ENCODE assay signal across 13 cellular contexts in the genomic region with DNA sequence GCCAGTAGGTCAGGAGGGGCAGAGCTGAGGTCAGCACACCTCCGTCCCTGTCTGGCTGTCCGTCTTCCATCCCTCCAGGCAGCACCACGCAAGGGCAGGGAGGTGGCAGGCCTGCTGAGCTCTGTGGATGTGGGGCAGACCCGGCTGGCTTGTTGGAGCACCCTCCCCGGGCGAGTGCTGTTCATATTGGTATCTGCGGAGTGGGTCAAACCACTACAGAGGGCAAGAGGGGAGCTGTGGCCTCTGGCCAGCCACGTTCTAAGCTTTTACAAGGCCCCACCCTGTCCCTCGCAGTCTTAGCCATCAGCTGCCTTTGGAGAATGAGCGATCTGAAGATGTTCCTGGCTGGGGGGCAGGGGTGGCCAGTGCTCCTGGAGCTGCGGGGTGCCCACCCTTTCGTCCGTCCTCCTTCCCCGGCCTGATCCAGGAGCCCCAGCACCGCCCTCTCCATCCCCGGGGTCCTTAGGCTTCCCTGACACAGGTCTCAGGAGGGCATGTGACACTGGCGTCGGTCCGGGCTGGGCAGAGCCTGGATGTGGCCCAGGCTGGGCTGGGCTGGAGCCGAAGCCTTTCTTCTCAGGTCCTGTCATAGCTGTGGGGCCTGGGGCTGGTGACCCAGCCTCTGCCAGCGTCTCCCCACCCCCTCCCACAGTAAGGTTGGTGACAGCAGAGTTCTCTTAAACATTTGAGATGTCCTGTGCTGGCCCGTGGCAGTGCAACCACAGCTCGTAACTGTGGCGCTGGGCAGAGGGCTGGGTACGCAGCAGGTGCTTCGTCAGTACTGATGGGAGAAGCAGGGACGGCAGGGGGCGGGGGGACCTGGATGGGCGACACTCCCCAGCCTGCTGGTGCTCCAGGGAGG. TPM values are rescaled to one million over a fixed set of nuclear protein-coding genes. Genes with fewer than 3 reads are reported as not detected.
DNase-seq lines count a peak whose midpoint lies in the region; ATAC-seq and TF ChIP-seq lines count a peak whose summit lies in the region.
"Had no signal": no experiment of that assay in that cellular context is flagged by ENCODE, and none has a peak within 500 bp of the region (broad histone marks: within the 10 kb centered on the region; RNA-seq: fewer than 3 reads in every experiment).

No MANE protein-coding gene starts in this region.

- H3K9me3 Mint-ChIP-seq in CD14-positive monocyte (no peaks in the 10 kb centered on the region), memory B cell (no peaks in the 10 kb centered on the region)
- no peaks in the 10 kb centered on the region for H3K9me3 Mint-ChIP-seq in stimulated activated naive CD8-positive, alpha-beta T cell treated with anti-CD3 and anti-CD28 coated beads, Interleukin-15, amount 100 ng/mL, for 72 hours

- no peak overlapping the region for H3K4me3 ChIP-seq in body of pancreas

- H3K27ac ChIP-seq in cingulate gyrus (ENCODE audit: low read depth, low read length): peak overlapping the region; percentile 10
- no peak overlapping the region for H3K27ac ChIP-seq in body of pancreas
- H3K27ac ChIP-seq: parathyroid adenoma had no signal

- H3K4me1 ChIP-seq in body of pancreas: peaks cover 14% of the 10 kb centered on the region
- H3K4me1 ChIP-seq: parathyroid adenoma had no signal

- TF ChIP-seq POLR2A in body of pancreas (IDR thresholded peaks at IDR 0.05): no peak

- no peak for DNase-seq in CD14-positive monocyte (ENCODE audit: low spot score)
- peak; percentile 25 for DNase-seq in HT-29 (ENCODE audit: low spot score)
- DNase-seq in memory B cell (ENCODE audit: low spot score in 2 of 2): no peak
- no peak for DNase-seq in stimulated activated naive CD8-positive, alpha-beta T cell treated with anti-CD3 and anti-CD28 coated beads, Interleukin-15, amount 100 ng/mL, for 72 hours
- DNase-seq in body of pancreas: no peak
- DNase-seq: EL; glutamatergic neuron; stimulated activated CD4-positive, alpha-beta T cell treated with anti-CD3 and anti-CD28 coated beads, Interleukin-2, amount 100 ng/mL, for 48 hours; stimulated activated naive CD4-positive, alpha-beta T cell treated with Interleukin-2 at 50 U/mL for 16 hours had no signal

- intact Hi-C loops in CD14-positive monocyte (cut with micrococcal nuclease) (no loop called here), body of pancreas (cut with DNase I) (no loop called here)

- WGBS in body of pancreas, 2 donors: 74 to 76% methylated on average over 5 to 26 of the region's 29 CpGs

- peaks cover 62% of the 10 kb centered on the region for H3K4me1 Mint-ChIP-seq in CD14-positive monocyte
- H3K4me1 Mint-ChIP-seq in memory B cell: peaks cover 44% of the 10 kb centered on the region
- peaks cover 71% of the 10 kb centered on the region for H3K4me1 Mint-ChIP-seq in stimulated activated naive CD8-positive, alpha-beta T cell treated with anti-CD3 and anti-CD28 coated beads, Interleukin-15, amount 100 ng/mL, for 72 hours

- TF ChIP-seq CTCF in CD14-positive monocyte (IDR thresholded peaks at IDR 0.05) (no peak), body of pancreas (IDR thresholded peaks at IDR 0.05) (no peak)

- H3K36me3 ChIP-seq in body of pancreas (replicated peaks in 1 of 2; ENCODE audit: insufficient read depth in 1 of 2, low read depth in 2 of 2): no peaks in the 10 kb centered on the region

- H3K27ac Mint-ChIP-seq in CD14-positive monocyte (peak overlapping the region in 5 of 7 donors; percentile 13 to 83 (median 69)), memory B cell (peak overlapping the region; percentile 94)
- peak overlapping the region in 1 of 2 donors; percentile 68 for H3K27ac Mint-ChIP-seq in stimulated activated naive CD8-positive, alpha-beta T cell treated with anti-CD3 and anti-CD28 coated beads, Interleukin-15, amount 100 ng/mL, for 72 hours

- H3K27me3 ChIP-seq in body of pancreas: no peaks in the 10 kb centered on the region

- H3K36me3 Mint-ChIP-seq in CD14-positive monocyte: peaks cover 16 to 19% of the 10 kb centered on the region in 2 donors
- H3K36me3 Mint-ChIP-seq in memory B cell: peaks cover 2% of the 10 kb centered on the region

- no peaks in the 10 kb centered on the region for H3K9me3 ChIP-seq in body of pancreas

- H3K4me3 Mint-ChIP-seq in CD14-positive monocyte: no peak overlapping the region
- peak overlapping the region; percentile 53 for H3K4me3 Mint-ChIP-seq in memory B cell
- peak overlapping the region in 1 of 2 donors; percentile 58 for H3K4me3 Mint-ChIP-seq in stimulated activated naive CD8-positive, alpha-beta T cell treated with anti-CD3 and anti-CD28 coated beads, Interleukin-15, amount 100 ng/mL, for 72 hours

- no peak for ATAC-seq in memory B cell (ENCODE audit: low read depth)
- ATAC-seq in HG03571 (IDR thresholded peaks at IDR 0.05; ENCODE audit: unreplicated experiment): no peak
- ATAC-seq in GM19463 (IDR thresholded peaks at IDR 0.05; ENCODE audit: unreplicated experiment): no peak
- no peak for ATAC-seq in stimulated activated naive CD8-positive, alpha-beta T cell treated with anti-CD3 and anti-CD28 coated beads, Interleukin-15, amount 100 ng/mL, for 72 hours
- no peak for ATAC-seq in body of pancreas

- peaks cover 0 to 1% (median 0%) of the 10 kb centered on the region in 3 donors for H3K27me3 Mint-ChIP-seq in CD14-positive monocyte (ENCODE audit: low read depth in 3 of 3)
- no peaks in the 10 kb centered on the region for H3K27me3 Mint-ChIP-seq in memory B cell
- H3K27me3 Mint-ChIP-seq in stimulated activated naive CD8-positive, alpha-beta T cell treated with anti-CD3 and anti-CD28 coated beads, Interleukin-15, amount 100 ng/mL, for 72 hours: no peaks in the 10 kb centered on the region

RNA-seq across cellular contexts. Expression of a gene that starts 31.7 kb away (rescaled TPM):
- 10 to 100 TPM in 1 of 2 donors, 1 to 10 TPM in 1; 9.5 to 12.6 TPM for polyA plus RNA-seq in CD14-positive monocyte
- 22.5 and 26.7 TPM in 2 replicates for total RNA-seq in HT-29 (2014; rRNA removed; shearing (Covaris generic))
- total RNA-seq in body of pancreas: 10 to 100 TPM; 29.3 to 62.3 TPM

RNA-seq across cellular contexts. Expression of a gene that starts 51.1 kb away (rescaled TPM):
- not detected for polyA plus RNA-seq in CD14-positive monocyte
- 6.8 and 12.4 TPM in 2 replicates for total RNA-seq in HT-29 (2014; rRNA removed; shearing (Covaris generic))
- 1 to 10 TPM in 1 of 2 donors, under 1 TPM in 1; 0.66 to 3.6 TPM for total RNA-seq in body of pancreas
